Comparison of ENCODE assay signal across 1 cellular context in the genomic region with DNA sequence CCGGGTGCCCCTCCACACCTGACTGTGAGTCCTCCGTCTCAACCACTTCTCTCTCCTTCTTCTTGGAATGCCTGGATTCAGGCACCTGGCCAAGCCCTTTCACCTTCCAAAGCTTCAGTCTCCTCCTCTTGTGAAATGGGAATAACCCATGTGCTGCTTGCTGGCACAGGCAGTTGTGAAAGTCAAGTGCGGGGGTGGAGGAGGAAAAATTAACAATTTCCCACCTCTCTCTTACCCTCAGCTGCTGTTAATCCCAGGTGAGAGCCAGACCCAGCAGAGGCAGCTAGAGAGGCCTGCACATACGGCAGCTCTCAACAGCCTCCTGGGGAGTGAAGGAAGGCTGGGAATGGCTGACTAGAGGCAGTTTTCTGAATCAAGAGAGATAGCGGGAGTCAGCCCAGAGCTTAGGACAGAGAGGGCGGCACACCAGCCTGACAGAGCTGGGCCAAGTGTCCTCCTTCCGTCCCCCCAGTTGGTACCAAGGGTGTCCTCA.
TF ChIP-seq lines count a peak whose summit lies in the region.

No MANE protein-coding gene starts in this region.

TF ChIP-seq in SK-N-SH treated with all-trans-retinoic acid at 6 μM for 48 hours, 23 proteins besides CTCF, POLR2A, EP300 and RAD21 (continued from another document):
- TF ChIP-seq ZNF565 (CRISPR knock-in tag; conservative IDR thresholded peaks at IDR 0.05; ENCODE audit: low read depth) (no peak), ESRRG (CRISPR knock-in tag; IDR thresholded peaks at IDR 0.05) (no peak), ZC3H10 (CRISPR knock-in tag; IDR thresholded peaks at IDR 0.05) (no peak), RARB (CRISPR knock-in tag; IDR thresholded peaks at IDR 0.05) (no peak), BACH2 (CRISPR knock-in tag; IDR thresholded peaks at IDR 0.05; ENCODE audit: borderline replicate concordance) (no peak)
- TF ChIP-seq, protein P1, sequence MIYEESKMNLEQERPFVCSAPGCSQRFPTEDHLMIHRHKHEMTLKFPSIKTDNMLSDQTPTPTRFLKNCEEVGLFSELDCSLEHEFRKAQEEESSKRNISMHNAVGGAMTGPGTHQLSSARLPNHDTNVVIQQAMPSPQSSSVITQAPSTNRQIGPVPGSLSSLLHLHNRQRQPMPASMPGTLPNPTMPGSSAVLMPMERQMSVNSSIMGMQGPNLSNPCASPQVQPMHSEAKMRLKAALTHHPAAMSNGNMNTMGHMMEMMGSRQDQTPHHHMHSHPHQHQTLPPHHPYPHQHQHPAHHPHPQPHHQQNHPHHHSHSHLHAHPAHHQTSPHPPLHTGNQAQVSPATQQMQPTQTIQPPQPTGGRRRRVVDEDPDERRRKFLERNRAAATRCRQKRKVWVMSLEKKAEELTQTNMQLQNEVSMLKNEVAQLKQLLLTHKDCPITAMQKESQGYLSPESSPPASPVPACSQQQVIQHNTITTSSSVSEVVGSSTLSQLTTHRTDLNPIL (CRISPR knock-in tag; IDR thresholded peaks at IDR 0.05; ENCODE audit: low read depth) = no peak
- TF ChIP-seq, protein P2, sequence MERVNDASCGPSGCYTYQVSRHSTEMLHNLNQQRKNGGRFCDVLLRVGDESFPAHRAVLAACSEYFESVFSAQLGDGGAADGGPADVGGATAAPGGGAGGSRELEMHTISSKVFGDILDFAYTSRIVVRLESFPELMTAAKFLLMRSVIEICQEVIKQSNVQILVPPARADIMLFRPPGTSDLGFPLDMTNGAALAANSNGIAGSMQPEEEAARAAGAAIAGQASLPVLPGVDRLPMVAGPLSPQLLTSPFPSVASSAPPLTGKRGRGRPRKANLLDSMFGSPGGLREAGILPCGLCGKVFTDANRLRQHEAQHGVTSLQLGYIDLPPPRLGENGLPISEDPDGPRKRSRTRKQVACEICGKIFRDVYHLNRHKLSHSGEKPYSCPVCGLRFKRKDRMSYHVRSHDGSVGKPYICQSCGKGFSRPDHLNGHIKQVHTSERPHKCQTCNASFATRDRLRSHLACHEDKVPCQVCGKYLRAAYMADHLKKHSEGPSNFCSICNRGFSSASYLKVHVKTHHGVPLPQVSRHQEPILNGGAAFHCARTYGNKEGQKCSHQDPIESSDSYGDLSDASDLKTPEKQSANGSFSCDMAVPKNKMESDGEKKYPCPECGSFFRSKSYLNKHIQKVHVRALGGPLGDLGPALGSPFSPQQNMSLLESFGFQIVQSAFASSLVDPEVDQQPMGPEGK (CRISPR knock-in tag; IDR thresholded peaks at IDR 0.05; ENCODE audit: borderline replicate concordance) = no peak
